Comparison of ENCODE assay signal across 15 cellular contexts in the genomic region with DNA sequence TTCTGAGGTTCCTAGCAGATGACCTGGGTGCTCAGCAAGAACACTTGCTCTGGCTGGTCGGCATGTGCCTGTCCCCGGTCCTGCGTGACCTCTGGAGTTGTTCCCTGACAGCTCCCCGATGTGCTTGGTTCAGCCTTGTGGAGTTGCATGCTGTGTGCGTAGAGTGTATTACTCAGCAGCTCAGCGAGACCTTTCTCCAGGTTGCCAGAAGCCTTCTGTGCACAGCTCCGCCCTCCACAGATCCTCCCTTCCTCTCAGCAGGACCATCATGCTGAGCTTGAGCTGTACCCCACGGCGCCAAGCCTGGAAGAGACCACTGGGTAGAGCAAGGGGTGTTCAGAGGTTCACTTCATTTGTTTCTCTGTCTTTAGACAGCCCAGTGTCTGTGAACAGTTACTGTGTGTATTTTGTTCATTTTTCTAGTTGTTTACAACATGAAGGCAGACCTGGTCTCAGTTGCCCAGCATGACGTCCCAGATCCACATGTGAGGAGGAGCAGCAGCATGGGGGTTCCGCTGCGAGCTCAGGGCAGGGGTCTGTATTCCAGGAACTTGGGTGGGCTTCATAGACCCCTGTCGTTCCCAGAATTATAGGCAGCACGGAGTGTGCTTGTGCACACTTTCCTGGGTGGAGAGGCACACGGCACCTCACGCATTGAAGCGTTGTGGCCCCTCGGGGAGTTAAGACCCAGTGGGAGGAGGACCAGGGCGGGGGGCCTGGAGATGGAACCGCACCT.
A peak's percentile ranks its signal among the peaks of the same experiment; 100 is the strongest.
DNase-seq lines count a peak whose midpoint lies in the region; ATAC-seq and TF ChIP-seq lines count a peak whose summit lies in the region.
"Had no signal": no experiment of that assay in that cellular context is flagged by ENCODE, and none has a peak within 500 bp of the region (broad histone marks: within the 10 kb centered on the region; RNA-seq: fewer than 3 reads in every experiment).

No MANE protein-coding gene starts in this region.

- no peak overlapping the region for H3K27ac Mint-ChIP-seq in activated CD4-positive, alpha-beta T cell treated with anti-CD3 and anti-CD28 coated beads for 36 hours
- H3K27ac Mint-ChIP-seq: CD8-positive, alpha-beta T cell had no signal

- POLR2A ChIA-PET in activated CD4-positive, alpha-beta T cell treated with anti-CD3 and anti-CD28 coated beads for 36 hours (lab: Charles Lee): no interaction called here

- DNase-seq in H4 (ENCODE audit: low spot score) (peak; percentile 21), RPMI8226 (peak; percentile 26), globus pallidus (ENCODE audit: low spot score) (peak; percentile 6), ovary (peak in 3 of 5 donors; percentile 35 to 60 (median 42)), NCI-H1105 (lab: John Stamatoyannopoulos, UW) (no peak)
- DNase-seq in effector CD8-positive, alpha-beta T cell (lab: John Stamatoyannopoulos, UW): no peak
- no peak for DNase-seq in activated CD4-positive, alpha-beta T cell treated with anti-CD3 and anti-CD28 coated beads for 36 hours
- DNase-seq: CD8-positive, alpha-beta T cell; midbrain; MV-4-11; NCI-H524; SIG-M5 had no signal

- peaks cover 11% of the 10 kb centered on the region for H3K36me3 Mint-ChIP-seq in activated CD4-positive, alpha-beta T cell treated with anti-CD3 and anti-CD28 coated beads for 36 hours (ENCODE audit: low read depth)
- H3K36me3 Mint-ChIP-seq: CD8-positive, alpha-beta T cell had no signal

- no peak overlapping the region for H3K4me3 ChIP-seq in ovary
- H3K4me3 ChIP-seq: right lobe of liver had no signal

- no peak overlapping the region for H3K4me3 Mint-ChIP-seq in activated CD4-positive, alpha-beta T cell treated with anti-CD3 and anti-CD28 coated beads for 36 hours
- H3K4me3 Mint-ChIP-seq: CD8-positive, alpha-beta T cell had no signal

- TF ChIP-seq EP300 in ovary (IDR thresholded peaks at IDR 0.05): no peak

- H3K4me1 ChIP-seq in ovary (ENCODE audit: insufficient read depth): peaks cover 4% of the 10 kb centered on the region
- H3K4me1 ChIP-seq: right lobe of liver had no signal

- TF ChIP-seq CTCF in ovary (IDR thresholded peaks at IDR 0.05): no peak

- no peaks in the 10 kb centered on the region for H3K36me3 ChIP-seq in ovary
- H3K36me3 ChIP-seq: right lobe of liver had no signal

- H3K9me3 ChIP-seq in ovary: no peaks in the 10 kb centered on the region
- H3K9me3 ChIP-seq: right lobe of liver had no signal

- CTCF ChIA-PET in activated CD4-positive, alpha-beta T cell treated with anti-CD3 and anti-CD28 coated beads for 36 hours (lab: Charles Lee): interaction anchor here (0.7 kb wide), 1 partner anchor 33 kb away, joined by 3 read pairs; no protein-coding TSS in a partner anchor

- H3K4me1 Mint-ChIP-seq in activated CD4-positive, alpha-beta T cell treated with anti-CD3 and anti-CD28 coated beads for 36 hours: peaks cover 10% of the 10 kb centered on the region

- TF ChIP-seq POLR2A in ovary (IDR thresholded peaks at IDR 0.05): no peak

- 62 to 66% (median 66%) methylated on average over 20 of the region's 20 CpGs for WGBS in ovary, 3 donors

- no peaks in the 10 kb centered on the region for H3K27me3 Mint-ChIP-seq in activated CD4-positive, alpha-beta T cell treated with anti-CD3 and anti-CD28 coated beads for 36 hours

- peaks cover 14% of the 10 kb centered on the region for H3K9me3 Mint-ChIP-seq in activated CD4-positive, alpha-beta T cell treated with anti-CD3 and anti-CD28 coated beads for 36 hours (ENCODE audit: low read depth)

- intact Hi-C loops in ovary (cut with DNase I): loop anchor here in 1 of 4 donors (10.0 kb wide), 1 partner anchor 103 kb away; no protein-coding TSS in a partner anchor
- intact Hi-C loops in activated CD4-positive, alpha-beta T cell treated with anti-CD3 and anti-CD28 coated beads for 36 hours (cut with DNase I, micrococcal nuclease): loop anchor here in 1 of 2 experiments (10.0 kb wide), 1 partner anchor 103 kb away; no protein-coding TSS in a partner anchor

- ATAC-seq in HG02763 (IDR thresholded peaks at IDR 0.05; ENCODE audit: unreplicated experiment): no peak
- no peak for ATAC-seq in activated CD4-positive, alpha-beta T cell treated with anti-CD3 and anti-CD28 coated beads for 36 hours
- ATAC-seq: CD8-positive, alpha-beta T cell; right lobe of liver had no signal

- H3K27ac ChIP-seq in ovary: no peak overlapping the region
- H3K27ac ChIP-seq: HL-60, right lobe of liver had no signal

- no peaks in the 10 kb centered on the region for H3K27me3 ChIP-seq in ovary
- H3K27me3 ChIP-seq: right lobe of liver had no signal

Comparison
In these comparisons a context has a peak if more than half of its experiments do, and no peak if none do; other contexts are left out.
1. DNase-seq: peak in H4 (single experiment), RPMI8226 (single experiment), globus pallidus (single experiment) and ovary (3 of 5); none in effector CD8-positive, alpha-beta T cell (single experiment), activated CD4-positive, alpha-beta T cell treated with anti-CD3 and anti-CD28 coated beads for 36 hours (single experiment) and NCI-H1105 (single experiment).